25 cellular contexts compared by ENCODE assay signal in genomic region chrX:113920661-113921060, GRCh38.
DNase-seq lines count a peak whose midpoint lies in the region; ATAC-seq, FAIRE-seq and TF ChIP-seq lines count a peak whose summit lies in the region.
"Had no signal": no experiment of that assay in that cellular context is flagged by ENCODE, and none has a peak within 500 bp of the region (broad histone marks: within the 10 kb centered on the region; RNA-seq: fewer than 3 reads in every experiment).

No MANE protein-coding gene starts in this region.

- no peak for FAIRE-seq in RCC 7860 (lab: Jason Lieb, UNC)
- FAIRE-seq: A204.1, D721Med had no signal

- no peaks in the 10 kb centered on the region for H3K4me1 Mint-ChIP-seq in CD8-positive, alpha-beta T cell (ENCODE audit: low read depth)
- H3K4me1 Mint-ChIP-seq: CD4-positive, CD25-positive, alpha-beta regulatory T cell had no signal

- H3K27me3 ChIP-seq in mesenchymal stem cell (ENCODE audit: control insufficient read depth in 1 of 2, insufficient read depth in 1 of 2, low read length in 2 of 2): peaks cover 0 to 9% of the 10 kb centered on the region in 2 experiments
- no peaks in the 10 kb centered on the region for H3K27me3 ChIP-seq in CD8-positive, alpha-beta T cell (ENCODE audit: insufficient read depth, low read length)
- H3K27me3 ChIP-seq: SJSA1 had no signal

- no peak overlapping the region for H3K23ac ChIP-seq in mesenchymal stem cell (ENCODE audit: low read length in 2 of 2)

- no peak overlapping the region for H3K4me3 Mint-ChIP-seq in CD8-positive, alpha-beta T cell
- H3K4me3 Mint-ChIP-seq: CD4-positive, CD25-positive, alpha-beta regulatory T cell; HFFc6 had no signal

- H3K4ac ChIP-seq in mesenchymal stem cell (ENCODE audit: low read depth in 1 of 2, low read length in 2 of 2): no peak overlapping the region

- H3K4me2 ChIP-seq in mesenchymal stem cell (ENCODE audit: low read length, poor library complexity, severe bottlenecking): no peak overlapping the region
- H3K4me2 ChIP-seq: BLaER1 had no signal

- no peak overlapping the region for H2AFZ ChIP-seq in mesenchymal stem cell (ENCODE audit: low read depth, low read length)
- H2AFZ ChIP-seq: GM23248 had no signal

- DNase-seq in GM12865 (ENCODE audit: low read depth) (peak; percentile 18), NCI-H226 (peak; percentile 65), mesenchymal stem cell (peak; percentile 26), RCC 7860 (ENCODE audit: low spot score) (no peak), posterior cingulate gyrus (no peak)
- no peak for DNase-seq in CD8-positive, alpha-beta T cell
- DNase-seq: CD4-positive, CD25-positive, alpha-beta regulatory T cell; GM23248; HFFc6; Kasumi-1; MV-4-11; NCI-H1105; NCI-H1436 treated with DMSO at 0.1 percent for 48 hours; NCI-H187 treated with DMSO at 0.1 percent for 48 hours; NCI-H2171 treated with DMSO at 0.1 percent for 48 hours; NCI-H524; NCI-H748 treated with DMSO at 0.1 percent for 48 hours; PC-3 had no signal

- no peak overlapping the region for H2AK5ac ChIP-seq in mesenchymal stem cell (ENCODE audit: low read length, severe bottlenecking)

- H3K27ac Mint-ChIP-seq in CD8-positive, alpha-beta T cell: no peak overlapping the region
- H3K27ac Mint-ChIP-seq: CD4-positive, CD25-positive, alpha-beta regulatory T cell; HFFc6 had no signal

- H3K79me1 ChIP-seq in mesenchymal stem cell (replicated peaks; ENCODE audit: low read length, poor library complexity, severe bottlenecking): no peaks in the 10 kb centered on the region

- WGBS in mesenchymal stem cell: 47% methylated on average over 2 of the region's 4 CpGs

- POLR2A ChIA-PET in CD8-positive, alpha-beta T cell (lab: Charles Lee): no interaction called here

- no peaks in the 10 kb centered on the region for H3K36me3 ChIP-seq in mesenchymal stem cell (ENCODE audit: control insufficient read depth in 1 of 2, insufficient read depth in 2 of 2, low read depth in 1 of 2, low read length in 2 of 2)
- no peaks in the 10 kb centered on the region for H3K36me3 ChIP-seq in CD8-positive, alpha-beta T cell (ENCODE audit: insufficient read depth, low read length)
- H3K36me3 ChIP-seq: BLaER1, HAP-1, SJSA1 had no signal

- H3K36me3 Mint-ChIP-seq in CD8-positive, alpha-beta T cell: no peaks in the 10 kb centered on the region
- H3K36me3 Mint-ChIP-seq: CD4-positive, CD25-positive, alpha-beta regulatory T cell had no signal

- peak; percentile 79 for ATAC-seq in GM19351 (IDR thresholded peaks at IDR 0.05; ENCODE audit: unreplicated experiment)
- ATAC-seq in CD8-positive, alpha-beta T cell: no peak
- ATAC-seq: PC-3, Right ventricle myocardium inferior had no signal

- no peak overlapping the region for H3K14ac ChIP-seq in mesenchymal stem cell (ENCODE audit: low read length in 2 of 2)

- intact Hi-C loops in CD8-positive, alpha-beta T cell (cut with DNase I, micrococcal nuclease): no loop called here
- intact Hi-C loops in posterior cingulate gyrus (cut with DNase I): no loop called here

- H3K27ac ChIP-seq in mesenchymal stem cell (ENCODE audit: low read length, poor library complexity, severe bottlenecking): no peak overlapping the region
- no peak overlapping the region for H3K27ac ChIP-seq in CD8-positive, alpha-beta T cell (ENCODE audit: low read depth, low read length)
- H3K27ac ChIP-seq: BLaER1, GM23248, SJSA1 had no signal

- CTCF ChIA-PET in CD8-positive, alpha-beta T cell (lab: Charles Lee): no interaction called here

- H2BK15ac ChIP-seq in mesenchymal stem cell (ENCODE audit: low read depth, poor library complexity, severe bottlenecking): no peak overlapping the region

- H3K9me3 ChIP-seq in mesenchymal stem cell (ENCODE audit: control insufficient read depth, low read length): no peaks in the 10 kb centered on the region
- H3K9me3 ChIP-seq in CD8-positive, alpha-beta T cell (ENCODE audit: low read length): no peaks in the 10 kb centered on the region
- H3K9me3 ChIP-seq: BLaER1, HAP-1, SJSA1 had no signal

- no peak overlapping the region for H2BK5ac ChIP-seq in mesenchymal stem cell (ENCODE audit: low read depth, low read length, poor library complexity, severe bottlenecking)

- H3K27me3 Mint-ChIP-seq in CD8-positive, alpha-beta T cell (ENCODE audit: low read depth): no peaks in the 10 kb centered on the region
- H3K27me3 Mint-ChIP-seq: CD4-positive, CD25-positive, alpha-beta regulatory T cell had no signal

- H3K4me1 ChIP-seq in mesenchymal stem cell (ENCODE audit: control insufficient read depth, insufficient read depth, low read depth, low read length): no peaks in the 10 kb centered on the region
- H3K4me1 ChIP-seq in CD8-positive, alpha-beta T cell (ENCODE audit: insufficient read depth, low read length): no peaks in the 10 kb centered on the region
- H3K4me1 ChIP-seq: BLaER1, HAP-1, SJSA1 had no signal

- H2BK120ac ChIP-seq in mesenchymal stem cell (ENCODE audit: low read depth, low read length): no peak overlapping the region

- H2BK12ac ChIP-seq in mesenchymal stem cell (ENCODE audit: low read length in 2 of 2): no peak overlapping the region

- H4K8ac ChIP-seq in mesenchymal stem cell (ENCODE audit: low read length): no peak overlapping the region

- no peak overlapping the region for H3K18ac ChIP-seq in mesenchymal stem cell (ENCODE audit: low read depth in 1 of 2, low read length in 2 of 2)

- H3K4me3 ChIP-seq in GM12865 (ENCODE audit: low read depth, low read length) (no peak overlapping the region), mesenchymal stem cell (ENCODE audit: insufficient read depth in 1 of 2, low read depth in 1 of 2, low read length in 2 of 2) (no peak overlapping the region)
- H3K4me3 ChIP-seq in CD8-positive, alpha-beta T cell (ENCODE audit: low read depth, low read length): no peak overlapping the region
- H3K4me3 ChIP-seq: BLaER1, GM23248, HAP-1, SJSA1 had no signal

- no peak overlapping the region for H4K91ac ChIP-seq in mesenchymal stem cell (ENCODE audit: low read length)

- H3K9ac ChIP-seq in mesenchymal stem cell (ENCODE audit: low read length): no peak overlapping the region
- H3K9ac ChIP-seq: BLaER1, GM23248 had no signal

- TF ChIP-seq CTCF in GM12865 (IDR thresholded peaks at IDR 0.05; ENCODE audit: insufficient read depth, low read depth, low read length, missing control alignments): no peak
- TF ChIP-seq CTCF in CD8-positive, alpha-beta T cell (IDR thresholded peaks at IDR 0.05): no peak

- peaks cover under 1% of the 10 kb centered on the region for H3K9me3 Mint-ChIP-seq in CD8-positive, alpha-beta T cell

Comparison
In these comparisons a context has a peak if more than half of its experiments do, and no peak if none do; other contexts are left out.
1. DNase-seq: peak in GM12865 (single experiment), NCI-H226 (single experiment) and mesenchymal stem cell (single experiment); none in CD8-positive, alpha-beta T cell (0 of 7), RCC 7860 (single experiment) and posterior cingulate gyrus (0 of 10).